Comparison of ENCODE assay signal across 8 cellular contexts in genomic region chr13:108155185-108156106, GRCh38. TPM values are rescaled to one million over a fixed set of nuclear protein-coding genes. Genes with fewer than 3 reads are reported as not detected.
DNase-seq lines count a peak whose midpoint lies in the region; ATAC-seq and TF ChIP-seq lines count a peak whose summit lies in the region.

No MANE protein-coding gene starts in this region.

- H3K27ac Mint-ChIP-seq in WTC11 = no peak overlapping the region

- H3K36me3 Mint-ChIP-seq in WTC11 = peaks cover 20% of the 10 kb centered on the region; the same call in 1 of the 2 replicates

- H3K4me3 ChIP-seq in GM23248 (no peak overlapping the region), liver (ENCODE audit: low read depth in 1 of 3, low read length in 3 of 3) (no peak overlapping the region)

- CTCF ChIA-PET in WTC11 (lab: Charles Lee) = interaction anchor here (0.5 to 3.0 kb wide), 14 partner anchors 10 to 952 kb away, joined by 3 to 21 read pairs (median 4); no protein-coding TSS in a partner anchor

- H3K36me3 ChIP-seq in GM23248 (ENCODE audit: low read depth) (no peaks in the 10 kb centered on the region), liver (ENCODE audit: control insufficient read depth in 4 of 4, insufficient read depth in 3 of 4, low read depth in 1 of 4, low read length in 3 of 4) (no peaks in the 10 kb centered on the region)

- H3K9ac ChIP-seq in GM23248 (no peak overlapping the region), liver (ENCODE audit: low read depth in 1 of 2, low read length in 2 of 2) (no peak overlapping the region)

- H3K27me3 ChIP-seq in GM23248 (replicated peaks; ENCODE audit: insufficient read depth) (peaks cover 20% of the 10 kb centered on the region), liver (ENCODE audit: control insufficient read depth in 4 of 4, insufficient read depth in 4 of 4, low read length in 3 of 4) (peaks cover 0 to 3% (median 0%) of the 10 kb centered on the region in 4 donors)

- TF ChIP-seq RAD21 in liver (IDR thresholded peaks at IDR 0.05) = peak; percentile 89 to 94

- POLR2A ChIA-PET in WTC11 (lab: Charles Lee) = no interaction called here

- H3K4me2 ChIP-seq in GM23248 (ENCODE audit: unreplicated experiment) = no peak overlapping the region

- in situ Hi-C loops in GM23248 (cut with MboI) = no loop called here

- H3K9me2 ChIP-seq in GM23248 (ENCODE audit: insufficient read depth) = no peaks in the 10 kb centered on the region

- H4K20me1 ChIP-seq in GM23248 (ENCODE audit: insufficient read depth) = no peaks in the 10 kb centered on the region

- no peaks in the 10 kb centered on the region for H3K79me2 ChIP-seq in GM23248 (ENCODE audit: insufficient read depth)

- no peak overlapping the region for H3K4me3 Mint-ChIP-seq in WTC11

- no peaks in the 10 kb centered on the region for H3F3A ChIP-seq in GM23248 (ENCODE audit: insufficient read depth)

- ATAC-seq in WTC11 (peak; percentile 39; the same call in 1 of the 2 replicates), esophagus mucosa (no peak)

- H3K27me3 Mint-ChIP-seq in WTC11 (ENCODE audit: low read depth) = no peaks in the 10 kb centered on the region

- H3K9me3 ChIP-seq in GM23248 (ENCODE audit: low read depth) (no peaks in the 10 kb centered on the region), liver (ENCODE audit: control insufficient read depth in 4 of 4, low read length in 3 of 4) (peaks cover 0 to 10% (median 2%) of the 10 kb centered on the region in 4 donors)

- no peaks in the 10 kb centered on the region for H3K4me1 ChIP-seq in GM23248 (ENCODE audit: insufficient read depth)
- peaks cover 3 to 14% (median 12%) of the 10 kb centered on the region in 4 donors for H3K4me1 ChIP-seq in liver (ENCODE audit: control insufficient read depth in 4 of 4, insufficient read depth in 4 of 4, low read length in 3 of 4)

- H2AFZ ChIP-seq in GM23248 = no peak overlapping the region

- TF ChIP-seq CTCF in WTC11 (IDR thresholded peaks at IDR 0.05) = peak; percentile 83
- TF ChIP-seq CTCF in liver (IDR thresholded peaks at IDR 0.05; ENCODE audit: low read depth, low read length, missing input control) = peak; percentile 92

- H3K4me1 Mint-ChIP-seq in WTC11 = peaks cover 9% of the 10 kb centered on the region

- 40% methylated on average over 16 of the region's 16 CpGs for WGBS in GM23248 (ENCODE audit: low coverage in 1 of 2, low lambda C conversion rate in 2 of 2, missing lambda C conversion rate in 2 of 2), 2 experiments
- WGBS in liver = 44% methylated on average over 16 of the region's 16 CpGs

- H3K27ac ChIP-seq in GM23248 (no peak overlapping the region), liver (ENCODE audit: low read depth in 1 of 2, low read length in 2 of 2) (peak overlapping the region in 1 of 2 donors; percentile 3)

- H3K9me3 Mint-ChIP-seq in WTC11 = peaks cover 32% of the 10 kb centered on the region

- peak; percentile 8 for DNase-seq in DMS114 treated with DMSO at 0.1 percent for 48 hours (lab: John Stamatoyannopoulos, UW; ENCODE audit: unreplicated experiment)
- peak; percentile 63 for DNase-seq in GM23248
- DNase-seq in NCI-H1694 treated with DMSO at 0.1 percent for 48 hours (lab: John Stamatoyannopoulos, UW) = peak; percentile 64
- DNase-seq in WTC11 (ENCODE audit: low spot score) = peak; percentile 62
- DNase-seq in central memory CD4-positive, alpha-beta T cell = peak; percentile 24
- DNase-seq in stimulated activated CD4-positive, alpha-beta T cell treated with anti-CD3 and anti-CD28 coated beads, TNF-alpha, amount 100 ng/mL, for 1 hour (ENCODE audit: low read depth in 3 of 3, low spot score in 1 of 3) = peak in 2 of 3 donors; percentile 15 to 41

TF ChIP-seq in WTC11, 78 proteins besides CTCF, POLR2A, EP300 and RAD21:
- no peak for TF ChIP-seq OVOL2 (CRISPR knock-in tag; IDR thresholded peaks at IDR 0.05; ENCODE audit: borderline replicate concordance)
- no peak for TF ChIP-seq KAT7 (CRISPR knock-in tag; IDR thresholded peaks at IDR 0.05; ENCODE audit: borderline replicate concordance)
- TF ChIP-seq ELF4 (CRISPR knock-in tag; IDR thresholded peaks at IDR 0.05; ENCODE audit: low read depth) = no peak
- TF ChIP-seq GTF2I (CRISPR knock-in tag; conservative IDR thresholded peaks at IDR 0.05) = peak; percentile 44; the same call in 1 of the 2 replicates

TF ChIP-seq in liver, 16 proteins besides CTCF, POLR2A, EP300 and RAD21:
- TF ChIP-seq MAX (IDR thresholded peaks at IDR 0.05) (peak; percentile 19), YY1 (IDR thresholded peaks at IDR 0.05) (no peak), HNF4G (IDR thresholded peaks at IDR 0.05) (peak; percentile 57), GABPA (IDR thresholded peaks at IDR 0.05 in 1 of 2, conservative IDR thresholded peaks at IDR 0.05 in 1 of 2) (no peak), HNF4A (conservative IDR thresholded peaks at IDR 0.05) (peak in 1 of 2 donors; percentile 38)

RNA-seq across cellular contexts. Expression of gene LIG4, which starts 59.9 kb away (rescaled TPM):
- total RNA-seq in GM23248 (2014; rRNA removed; shearing (Covaris generic)) = 7.2 and 8.8 TPM in 2 replicates
- 4.8 and 4.9 TPM in 2 replicates for polyA plus RNA-seq in GM23248 (2016; fragmentation: Nextera tagmentation; extraction: Ambion mirVana)
- 5.7 to 6.0 TPM (median 5.9 TPM) in 3 replicates for total RNA-seq in WTC11 (2021)
- 1 to 10 TPM; 6.2 to 9.5 TPM for total RNA-seq in liver
- 1 to 10 TPM; 4.3 TPM for polyA plus RNA-seq in liver
- total RNA-seq in esophagus mucosa = 4.6 TPM

Comparison
In these comparisons a context has a peak if more than half of its experiments do, and no peak if none do; other contexts are left out.
1. DNase-seq: peak in every context shown above with its lines; median percentile 64 in NCI-H1694 treated with DMSO at 0.1 percent for 48 hours; 63 in GM23248; 62 in WTC11; 28 in stimulated activated CD4-positive, alpha-beta T cell treated with anti-CD3 and anti-CD28 coated beads, TNF-alpha, amount 100 ng/mL, for 1 hour; 24 in central memory CD4-positive, alpha-beta T cell; 8 in DMS114 treated with DMSO at 0.1 percent for 48 hours.